In the genomic region with DNA sequence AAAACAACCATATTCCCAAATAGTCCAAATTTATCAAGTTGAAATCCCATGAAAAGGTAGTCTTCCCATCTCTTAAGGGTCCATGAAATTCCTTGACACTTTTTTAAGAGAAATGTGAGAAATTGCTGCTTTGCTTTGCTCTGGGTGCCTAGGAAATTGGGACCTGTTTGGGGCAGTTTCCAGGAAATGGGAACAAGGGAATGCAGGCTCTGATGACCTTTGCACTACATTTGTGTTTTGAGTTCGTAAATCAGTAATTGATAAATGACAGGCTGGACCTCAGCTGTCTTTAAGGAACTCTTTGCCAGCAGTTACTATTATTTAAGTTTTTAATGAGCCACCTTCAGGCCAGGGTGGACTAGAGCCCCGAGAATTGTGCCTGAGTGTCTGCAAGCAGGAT, we compare ENCODE assay signal across 22 cellular contexts.
DNase-seq lines count a peak whose midpoint lies in the region; ATAC-seq and TF ChIP-seq lines count a peak whose summit lies in the region.
"Had no signal": no experiment of that assay in that cellular context is flagged by ENCODE, and none has a peak within 500 bp of the region (broad histone marks: within the 10 kb centered on the region; RNA-seq: fewer than 3 reads in every experiment).

No MANE protein-coding gene starts in this region.

- TF ChIP-seq CTCF in liver (IDR thresholded peaks at IDR 0.05; ENCODE audit: low read depth, low read length, missing input control): no peak

- DNase-seq in left lobe of liver (ENCODE audit: low spot score) (no peak), NCI-H226 (no peak)
- DNase-seq in activated effector memory CD4-positive, alpha-beta T cell treated with anti-CD3 and anti-CD28 coated beads, Interleukin-2, amount 50 U/mL, for 16 hours: no peak
- DNase-seq: 8988T; ACHN; BE2C; C1 segment of cervical spinal cord; CD4-positive, alpha-beta memory T cell; CD4-positive, CD25-positive, alpha-beta regulatory T cell; CD8-positive, alpha-beta memory T cell; COR-L47; DMS 273 treated with DMSO at 0.1 percent for 48 hours; DMS153; DMS53; DMS79; DND-41; EL; GDM1 had no signal

- H3K4me3 ChIP-seq in liver (ENCODE audit: low read depth in 1 of 3, low read length in 3 of 3): no peak overlapping the region
- H3K4me3 ChIP-seq: BLaER1, GM12878 had no signal

- H3K9me3 ChIP-seq in liver (ENCODE audit: control insufficient read depth in 4 of 4, low read length in 3 of 4): no peaks in the 10 kb centered on the region
- H3K9me3 ChIP-seq: BE2C, BLaER1 had no signal

- H3K27me3 ChIP-seq in liver (ENCODE audit: control insufficient read depth in 4 of 4, insufficient read depth in 4 of 4, low read length in 3 of 4): no peaks in the 10 kb centered on the region
- H3K27me3 ChIP-seq: BE2C, BLaER1 had no signal

- ATAC-seq in left lobe of liver (peak; percentile 54), GM19023 (IDR thresholded peaks at IDR 0.05; ENCODE audit: unreplicated experiment) (no peak)
- ATAC-seq: GM12878 had no signal

- no peak overlapping the region for H3K9ac ChIP-seq in liver (ENCODE audit: low read depth in 1 of 2, low read length in 2 of 2)
- H3K9ac ChIP-seq: BLaER1 had no signal

- no peak overlapping the region for H3K27ac ChIP-seq in liver (ENCODE audit: low read depth in 1 of 2, low read length in 2 of 2)
- H3K27ac ChIP-seq: BLaER1 had no signal

- WGBS in liver: 58% methylated on average over 2 of the region's 2 CpGs

- H3K4me1 ChIP-seq in liver (ENCODE audit: control insufficient read depth in 4 of 4, insufficient read depth in 4 of 4, low read length in 3 of 4): peaks cover 0 to 5% (median 2%) of the 10 kb centered on the region in 4 donors
- H3K4me1 ChIP-seq: BE2C, BLaER1 had no signal

- H3K36me3 ChIP-seq in liver (ENCODE audit: control insufficient read depth in 4 of 4, insufficient read depth in 3 of 4, low read depth in 1 of 4, low read length in 3 of 4): no peaks in the 10 kb centered on the region
- H3K36me3 ChIP-seq: BE2C, BLaER1 had no signal

- TF ChIP-seq RAD21 in liver (IDR thresholded peaks at IDR 0.05): peak; percentile 6 to 37

TF ChIP-seq in liver, 16 proteins besides CTCF, POLR2A, EP300 and RAD21:
- TF ChIP-seq HNF4G (IDR thresholded peaks at IDR 0.05) (no peak), HNF4A (conservative IDR thresholded peaks at IDR 0.05) (peak; percentile 27 to 62), RXRA (IDR thresholded peaks at IDR 0.05) (peak; percentile 67 to 79), SP1 (IDR thresholded peaks at IDR 0.05) (peak; percentile 63), NR2F2 (IDR thresholded peaks at IDR 0.05) (no peak), YY1 (IDR thresholded peaks at IDR 0.05) (no peak)
- TF ChIP-seq, protein P1, sequence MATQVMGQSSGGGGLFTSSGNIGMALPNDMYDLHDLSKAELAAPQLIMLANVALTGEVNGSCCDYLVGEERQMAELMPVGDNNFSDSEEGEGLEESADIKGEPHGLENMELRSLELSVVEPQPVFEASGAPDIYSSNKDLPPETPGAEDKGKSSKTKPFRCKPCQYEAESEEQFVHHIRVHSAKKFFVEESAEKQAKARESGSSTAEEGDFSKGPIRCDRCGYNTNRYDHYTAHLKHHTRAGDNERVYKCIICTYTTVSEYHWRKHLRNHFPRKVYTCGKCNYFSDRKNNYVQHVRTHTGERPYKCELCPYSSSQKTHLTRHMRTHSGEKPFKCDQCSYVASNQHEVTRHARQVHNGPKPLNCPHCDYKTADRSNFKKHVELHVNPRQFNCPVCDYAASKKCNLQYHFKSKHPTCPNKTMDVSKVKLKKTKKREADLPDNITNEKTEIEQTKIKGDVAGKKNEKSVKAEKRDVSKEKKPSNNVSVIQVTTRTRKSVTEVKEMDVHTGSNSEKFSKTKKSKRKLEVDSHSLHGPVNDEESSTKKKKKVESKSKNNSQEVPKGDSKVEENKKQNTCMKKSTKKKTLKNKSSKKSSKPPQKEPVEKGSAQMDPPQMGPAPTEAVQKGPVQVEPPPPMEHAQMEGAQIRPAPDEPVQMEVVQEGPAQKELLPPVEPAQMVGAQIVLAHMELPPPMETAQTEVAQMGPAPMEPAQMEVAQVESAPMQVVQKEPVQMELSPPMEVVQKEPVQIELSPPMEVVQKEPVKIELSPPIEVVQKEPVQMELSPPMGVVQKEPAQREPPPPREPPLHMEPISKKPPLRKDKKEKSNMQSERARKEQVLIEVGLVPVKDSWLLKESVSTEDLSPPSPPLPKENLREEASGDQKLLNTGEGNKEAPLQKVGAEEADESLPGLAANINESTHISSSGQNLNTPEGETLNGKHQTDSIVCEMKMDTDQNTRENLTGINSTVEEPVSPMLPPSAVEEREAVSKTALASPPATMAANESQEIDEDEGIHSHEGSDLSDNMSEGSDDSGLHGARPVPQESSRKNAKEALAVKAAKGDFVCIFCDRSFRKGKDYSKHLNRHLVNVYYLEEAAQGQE (IDR thresholded peaks at IDR 0.05): peak; percentile 20
- TF ChIP-seq, protein P2, sequence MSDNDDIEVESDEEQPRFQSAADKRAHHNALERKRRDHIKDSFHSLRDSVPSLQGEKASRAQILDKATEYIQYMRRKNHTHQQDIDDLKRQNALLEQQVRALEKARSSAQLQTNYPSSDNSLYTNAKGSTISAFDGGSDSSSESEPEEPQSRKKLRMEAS (IDR thresholded peaks at IDR 0.05): no peak
